13 cellular contexts compared by ENCODE assay signal in genomic region chrY:12309212-12309611, GRCh38.
DNase-seq lines count a peak whose midpoint lies in the region; ATAC-seq and TF ChIP-seq lines count a peak whose summit lies in the region.
"Had no signal": no experiment of that assay in that cellular context is flagged by ENCODE, and none has a peak within 500 bp of the region (broad histone marks: within the 10 kb centered on the region; RNA-seq: fewer than 3 reads in every experiment).

No MANE protein-coding gene starts in this region.

- ATAC-seq in activated T-cell treated with anti-CD3 and anti-CD28 coated beads, Interleukin-2, amount 50 U/mL, for 4 hours: no peak
- ATAC-seq in GM19467 (IDR thresholded peaks at IDR 0.05; ENCODE audit: unreplicated experiment) (no peak), WTC11 (no peak)
- ATAC-seq: SK-N-SH treated with all-trans-retinoic acid at 6 μM for 48 hours had no signal

- CTCF ChIA-PET in WTC11 (lab: Charles Lee) (interaction anchor here (1.0 kb wide), 1 partner anchor 312 kb away, joined by 4 read pairs; no protein-coding TSS in a partner anchor), RWPE1 (lab: Yijun Ruan, JAX) (no interaction called here)

- H3K4me3 Mint-ChIP-seq in activated T-cell treated with anti-CD3 and anti-CD28 coated beads, Interleukin-2, amount 50 U/mL, for 4 hours: no peak overlapping the region
- H3K4me3 Mint-ChIP-seq in WTC11: no peak overlapping the region

- POLR2A ChIA-PET in WTC11 (lab: Charles Lee) (no interaction called here), RWPE1 (lab: Yijun Ruan, JAX; ENCODE audit: low non-redundant PET) (no interaction called here)

- no peak overlapping the region for H3K27ac Mint-ChIP-seq in WTC11

- no peaks in the 10 kb centered on the region for H3K36me3 Mint-ChIP-seq in activated T-cell treated with anti-CD3 and anti-CD28 coated beads, Interleukin-2, amount 50 U/mL, for 4 hours (ENCODE audit: insufficient read depth)
- peaks cover 23% of the 10 kb centered on the region for H3K36me3 Mint-ChIP-seq in WTC11

- no peak overlapping the region for H3K27ac ChIP-seq in RWPE1
- H3K27ac ChIP-seq: hepatocyte had no signal

- DNase-seq in activated T-cell treated with anti-CD3 and anti-CD28 coated beads for 4 hours: peak; percentile 1
- DNase-seq in activated T-cell treated with anti-CD3 and anti-CD28 coated beads, Interleukin-2, amount 50 U/mL, for 4 hours: no peak
- DNase-seq in Jurkat, Clone E6-1 (ENCODE audit: low read depth, low spot score): peak; percentile 51
- DNase-seq in cardiac fibroblast (ENCODE audit: low read depth in 2 of 2): peak in 1 of 2 donors; percentile 1
- DNase-seq in stimulated activated CD4-positive, alpha-beta T cell treated with anti-CD3 and anti-CD28 coated beads, Interleukin-4, amount 100 ng/mL, for 24 hours: peak; percentile 4
- no peak for DNase-seq in WTC11 (ENCODE audit: low spot score)
- DNase-seq in RWPE1 (ENCODE audit: low spot score): no peak
- DNase-seq: mammary epithelial cell, MG63, NCI-H748 treated with DMSO at 0.1 percent for 48 hours had no signal

- H3K27me3 Mint-ChIP-seq in activated T-cell treated with anti-CD3 and anti-CD28 coated beads, Interleukin-2, amount 50 U/mL, for 4 hours (ENCODE audit: low read depth): no peaks in the 10 kb centered on the region
- 0 out of 2 replicates have a peak, but pooled peaks cover 6% of the 10 kb centered on the region for H3K27me3 Mint-ChIP-seq in WTC11 (ENCODE audit: low read depth)

- H3K4me3 ChIP-seq in Jurkat, Clone E6-1 (ENCODE audit: low read length): no peak overlapping the region
- no peak overlapping the region for H3K4me3 ChIP-seq in cardiac fibroblast (replicated peaks in 1 of 2; ENCODE audit: low read depth in 2 of 2, low read length in 2 of 2)
- H3K4me3 ChIP-seq: hepatocyte, MG63 had no signal

- H3K9me3 Mint-ChIP-seq in activated T-cell treated with anti-CD3 and anti-CD28 coated beads, Interleukin-2, amount 50 U/mL, for 4 hours: peaks cover 6% of the 10 kb centered on the region
- peaks cover 57% of the 10 kb centered on the region for H3K9me3 Mint-ChIP-seq in WTC11

- TF ChIP-seq CTCF in cardiac fibroblast (IDR thresholded peaks at IDR 0.05; ENCODE audit: low read depth, low read length) (peak; percentile 8), WTC11 (IDR thresholded peaks at IDR 0.05) (no peak), RWPE1 (conservative IDR thresholded peaks at IDR 0.05; ENCODE audit: low read depth) (no peak)

- H3K4me1 Mint-ChIP-seq in activated T-cell treated with anti-CD3 and anti-CD28 coated beads, Interleukin-2, amount 50 U/mL, for 4 hours (ENCODE audit: low read depth): no peaks in the 10 kb centered on the region
- H3K4me1 Mint-ChIP-seq in WTC11: no peaks in the 10 kb centered on the region

TF ChIP-seq in WTC11, 78 proteins besides CTCF, POLR2A, EP300 and RAD21:
- TF ChIP-seq ZBTB21 (CRISPR knock-in tag; IDR thresholded peaks at IDR 0.05; ENCODE audit: borderline replicate concordance) (no peak), NFYB (CRISPR knock-in tag; conservative IDR thresholded peaks at IDR 0.05; ENCODE audit: low read depth) (no peak), PRRX2 (CRISPR knock-in tag; IDR thresholded peaks at IDR 0.05) (no peak), ATF2 (CRISPR knock-in tag; IDR thresholded peaks at IDR 0.05; ENCODE audit: borderline replicate concordance, low read depth) (no peak)

Comparison
In these comparisons a context has a peak if more than half of its experiments do, and no peak if none do; other contexts are left out.
1. DNase-seq: peak in activated T-cell treated with anti-CD3 and anti-CD28 coated beads for 4 hours (single experiment), Jurkat, Clone E6-1 (single experiment) and stimulated activated CD4-positive, alpha-beta T cell treated with anti-CD3 and anti-CD28 coated beads, Interleukin-4, amount 100 ng/mL, for 24 hours (single experiment); none in activated T-cell treated with anti-CD3 and anti-CD28 coated beads, Interleukin-2, amount 50 U/mL, for 4 hours (single experiment), WTC11 (single experiment) and RWPE1 (single experiment).